In the genomic region with DNA sequence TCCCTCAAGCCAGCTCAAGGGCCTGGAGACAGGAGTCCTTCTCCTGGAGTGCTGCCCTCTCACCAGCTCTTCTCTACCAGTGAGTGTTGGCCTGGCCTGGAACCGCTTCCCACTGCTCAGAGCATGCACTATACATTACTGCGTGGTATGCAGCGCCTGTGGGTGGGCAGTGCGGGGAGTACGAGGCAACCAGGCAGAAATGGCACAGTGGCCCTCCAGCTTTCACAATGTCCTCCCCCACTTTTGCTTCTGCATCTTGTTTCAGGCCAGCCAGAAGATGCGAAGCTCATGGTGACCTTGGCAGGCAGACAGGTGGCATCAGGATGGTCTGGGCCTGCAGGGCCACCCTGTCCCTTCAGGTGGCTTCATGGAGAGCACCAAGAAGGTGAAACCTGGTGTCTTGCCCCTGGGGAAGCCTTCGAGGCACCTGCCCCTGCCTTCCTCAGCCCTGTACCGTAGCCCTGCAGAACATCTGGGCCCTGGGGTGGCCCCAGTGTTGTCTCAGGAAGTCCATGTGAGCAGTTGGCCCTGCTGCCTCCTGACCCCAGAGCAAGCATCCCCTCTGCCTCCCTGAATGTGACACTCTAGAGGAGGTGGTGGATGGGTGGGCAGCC, we compare ENCODE assay signal across 9 cellular contexts. TPM values are rescaled to one million over a fixed set of nuclear protein-coding genes. Genes with fewer than 3 reads are reported as not detected.
DNase-seq lines count a peak whose midpoint lies in the region; ATAC-seq and TF ChIP-seq lines count a peak whose summit lies in the region.
"Had no signal": no experiment of that assay in that cellular context is flagged by ENCODE, and none has a peak within 500 bp of the region (broad histone marks: within the 10 kb centered on the region; RNA-seq: fewer than 3 reads in every experiment).

No MANE protein-coding gene starts in this region.

- peaks cover 13% of the 10 kb centered on the region for H3K4me1 Mint-ChIP-seq in activated T-helper 17 cell treated with anti-CD3 and anti-CD28 coated beads, Interleukin-2, amount 50 U/mL, for 72 hours
- H3K4me1 Mint-ChIP-seq in natural killer cell, result peaks cover 37 to 76% of the 10 kb centered on the region in 2 donors

- peaks cover 18% of the 10 kb centered on the region for H3K27me3 ChIP-seq in BLaER1

- H3K9me3 Mint-ChIP-seq in activated T-helper 17 cell treated with anti-CD3 and anti-CD28 coated beads, Interleukin-2, amount 50 U/mL, for 72 hours, result no peaks in the 10 kb centered on the region
- no peaks in the 10 kb centered on the region for H3K9me3 Mint-ChIP-seq in natural killer cell

- peaks cover 83% of the 10 kb centered on the region for H3K4me1 ChIP-seq in BLaER1

- peak overlapping the region; percentile 28 for H3K4me3 Mint-ChIP-seq in activated T-helper 17 cell treated with anti-CD3 and anti-CD28 coated beads, Interleukin-2, amount 50 U/mL, for 72 hours
- H3K4me3 Mint-ChIP-seq in natural killer cell, result peak overlapping the region; percentile 81

- no peak overlapping the region for H3K27ac Mint-ChIP-seq in activated T-helper 17 cell treated with anti-CD3 and anti-CD28 coated beads, Interleukin-2, amount 50 U/mL, for 72 hours
- peak overlapping the region; percentile 83 to 88 for H3K27ac Mint-ChIP-seq in natural killer cell

- no peaks in the 10 kb centered on the region for H3K36me3 ChIP-seq in BLaER1

- ATAC-seq in GM19452 (IDR thresholded peaks at IDR 0.05; ENCODE audit: unreplicated experiment), result peak; percentile 22
- ATAC-seq in activated T-helper 17 cell treated with anti-CD3 and anti-CD28 coated beads, Interleukin-2, amount 50 U/mL, for 72 hours (replicated peaks), result no peak
- peak in 1 of 3 donors; percentile 25 for ATAC-seq in natural killer cell
- ATAC-seq in SK-N-SH treated with all-trans-retinoic acid at 6 μM for 48 hours, result no peak

- peak overlapping the region; percentile 42 for H3K4me3 ChIP-seq in BLaER1

- peaks cover 6% of the 10 kb centered on the region for H3K27me3 Mint-ChIP-seq in activated T-helper 17 cell treated with anti-CD3 and anti-CD28 coated beads, Interleukin-2, amount 50 U/mL, for 72 hours
- H3K27me3 Mint-ChIP-seq in natural killer cell (ENCODE audit: low read depth in 2 of 2), result no peaks in the 10 kb centered on the region

- H4K20me1 ChIP-seq in BLaER1, result no peaks in the 10 kb centered on the region

- DNase-seq in natural killer cell (no peak), NCI-H446 treated with DMSO at 0.1 percent for 48 hours (lab: John Stamatoyannopoulos, UW) (no peak), DMS 273 treated with DMSO at 0.1 percent for 48 hours (lab: John Stamatoyannopoulos, UW) (no peak), glomerular visceral epithelial cell (ENCODE audit: extremely low spot score) (no peak)
- DNase-seq: NCI-H1417 had no signal

- no peaks in the 10 kb centered on the region for H3K9me3 ChIP-seq in BLaER1

- peak overlapping the region; percentile 94 for H3K4me2 ChIP-seq in BLaER1

- H3K27ac ChIP-seq in BLaER1, result peak overlapping the region; percentile 97

- peak overlapping the region; percentile 78 for H3K9ac ChIP-seq in BLaER1

- TF ChIP-seq CTCF in natural killer cell (IDR thresholded peaks at IDR 0.05), result no peak

- intact Hi-C loops in natural killer cell (cut with micrococcal nuclease), result no loop called here

- no peaks in the 10 kb centered on the region for H3K36me3 Mint-ChIP-seq in activated T-helper 17 cell treated with anti-CD3 and anti-CD28 coated beads, Interleukin-2, amount 50 U/mL, for 72 hours (ENCODE audit: low read depth)
- H3K36me3 Mint-ChIP-seq in natural killer cell, result no peaks in the 10 kb centered on the region

TF ChIP-seq in SK-N-SH treated with all-trans-retinoic acid at 6 μM for 48 hours, 23 proteins besides CTCF, POLR2A, EP300 and RAD21:
- no peak for TF ChIP-seq ZFP3 (CRISPR knock-in tag; IDR thresholded peaks at IDR 0.05)
- TF ChIP-seq, protein P1, sequence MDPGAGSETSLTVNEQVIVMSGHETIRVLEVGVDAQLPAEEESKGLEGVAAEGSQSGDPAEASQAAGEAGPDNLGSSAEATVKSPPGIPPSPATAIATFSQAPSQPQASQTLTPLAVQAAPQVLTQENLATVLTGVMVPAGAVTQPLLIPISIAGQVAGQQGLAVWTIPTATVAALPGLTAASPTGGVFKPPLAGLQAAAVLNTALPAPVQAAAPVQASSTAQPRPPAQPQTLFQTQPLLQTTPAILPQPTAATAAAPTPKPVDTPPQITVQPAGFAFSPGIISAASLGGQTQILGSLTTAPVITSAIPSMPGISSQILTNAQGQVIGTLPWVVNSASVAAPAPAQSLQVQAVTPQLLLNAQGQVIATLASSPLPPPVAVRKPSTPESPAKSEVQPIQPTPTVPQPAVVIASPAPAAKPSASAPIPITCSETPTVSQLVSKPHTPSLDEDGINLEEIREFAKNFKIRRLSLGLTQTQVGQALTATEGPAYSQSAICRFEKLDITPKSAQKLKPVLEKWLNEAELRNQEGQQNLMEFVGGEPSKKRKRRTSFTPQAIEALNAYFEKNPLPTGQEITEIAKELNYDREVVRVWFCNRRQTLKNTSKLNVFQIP (CRISPR knock-in tag; IDR thresholded peaks at IDR 0.05; ENCODE audit: borderline replicate concordance, low read depth), result no peak
- no peak for TF ChIP-seq RARB (CRISPR knock-in tag; IDR thresholded peaks at IDR 0.05)
- no peak for TF ChIP-seq ZFP30 (CRISPR knock-in tag; IDR thresholded peaks at IDR 0.05)
- TF ChIP-seq, protein P2, sequence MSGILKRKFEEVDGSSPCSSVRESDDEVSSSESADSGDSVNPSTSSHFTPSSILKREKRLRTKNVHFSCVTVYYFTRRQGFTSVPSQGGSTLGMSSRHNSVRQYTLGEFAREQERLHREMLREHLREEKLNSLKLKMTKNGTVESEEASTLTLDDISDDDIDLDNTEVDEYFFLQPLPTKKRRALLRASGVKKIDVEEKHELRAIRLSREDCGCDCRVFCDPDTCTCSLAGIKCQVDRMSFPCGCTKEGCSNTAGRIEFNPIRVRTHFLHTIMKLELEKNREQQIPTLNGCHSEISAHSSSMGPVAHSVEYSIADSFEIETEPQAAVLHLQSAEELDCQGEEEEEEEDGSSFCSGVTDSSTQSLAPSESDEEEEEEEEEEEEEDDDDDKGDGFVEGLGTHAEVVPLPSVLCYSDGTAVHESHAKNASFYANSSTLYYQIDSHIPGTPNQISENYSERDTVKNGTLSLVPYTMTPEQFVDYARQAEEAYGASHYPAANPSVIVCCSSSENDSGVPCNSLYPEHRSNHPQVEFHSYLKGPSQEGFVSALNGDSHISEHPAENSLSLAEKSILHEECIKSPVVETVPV (CRISPR knock-in tag; IDR thresholded peaks at IDR 0.05), result no peak
- TF ChIP-seq, protein P3, sequence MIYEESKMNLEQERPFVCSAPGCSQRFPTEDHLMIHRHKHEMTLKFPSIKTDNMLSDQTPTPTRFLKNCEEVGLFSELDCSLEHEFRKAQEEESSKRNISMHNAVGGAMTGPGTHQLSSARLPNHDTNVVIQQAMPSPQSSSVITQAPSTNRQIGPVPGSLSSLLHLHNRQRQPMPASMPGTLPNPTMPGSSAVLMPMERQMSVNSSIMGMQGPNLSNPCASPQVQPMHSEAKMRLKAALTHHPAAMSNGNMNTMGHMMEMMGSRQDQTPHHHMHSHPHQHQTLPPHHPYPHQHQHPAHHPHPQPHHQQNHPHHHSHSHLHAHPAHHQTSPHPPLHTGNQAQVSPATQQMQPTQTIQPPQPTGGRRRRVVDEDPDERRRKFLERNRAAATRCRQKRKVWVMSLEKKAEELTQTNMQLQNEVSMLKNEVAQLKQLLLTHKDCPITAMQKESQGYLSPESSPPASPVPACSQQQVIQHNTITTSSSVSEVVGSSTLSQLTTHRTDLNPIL (CRISPR knock-in tag; IDR thresholded peaks at IDR 0.05; ENCODE audit: low read depth), result no peak
- TF ChIP-seq ISL1 (CRISPR knock-in tag; IDR thresholded peaks at IDR 0.05), result no peak
- TF ChIP-seq, protein P4, sequence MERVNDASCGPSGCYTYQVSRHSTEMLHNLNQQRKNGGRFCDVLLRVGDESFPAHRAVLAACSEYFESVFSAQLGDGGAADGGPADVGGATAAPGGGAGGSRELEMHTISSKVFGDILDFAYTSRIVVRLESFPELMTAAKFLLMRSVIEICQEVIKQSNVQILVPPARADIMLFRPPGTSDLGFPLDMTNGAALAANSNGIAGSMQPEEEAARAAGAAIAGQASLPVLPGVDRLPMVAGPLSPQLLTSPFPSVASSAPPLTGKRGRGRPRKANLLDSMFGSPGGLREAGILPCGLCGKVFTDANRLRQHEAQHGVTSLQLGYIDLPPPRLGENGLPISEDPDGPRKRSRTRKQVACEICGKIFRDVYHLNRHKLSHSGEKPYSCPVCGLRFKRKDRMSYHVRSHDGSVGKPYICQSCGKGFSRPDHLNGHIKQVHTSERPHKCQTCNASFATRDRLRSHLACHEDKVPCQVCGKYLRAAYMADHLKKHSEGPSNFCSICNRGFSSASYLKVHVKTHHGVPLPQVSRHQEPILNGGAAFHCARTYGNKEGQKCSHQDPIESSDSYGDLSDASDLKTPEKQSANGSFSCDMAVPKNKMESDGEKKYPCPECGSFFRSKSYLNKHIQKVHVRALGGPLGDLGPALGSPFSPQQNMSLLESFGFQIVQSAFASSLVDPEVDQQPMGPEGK (CRISPR knock-in tag; IDR thresholded peaks at IDR 0.05; ENCODE audit: borderline replicate concordance), result no peak
- no peak for TF ChIP-seq TCF4 (CRISPR knock-in tag; IDR thresholded peaks at IDR 0.05; ENCODE audit: borderline replicate concordance)
- TF ChIP-seq CSDC2 (CRISPR knock-in tag; IDR thresholded peaks at IDR 0.05), result no peak
- TF ChIP-seq ZNF8 (CRISPR knock-in tag; IDR thresholded peaks at IDR 0.05), result no peak
- TF ChIP-seq TOX (CRISPR knock-in tag; IDR thresholded peaks at IDR 0.05; ENCODE audit: borderline replicate concordance), result no peak
- TF ChIP-seq ZC3H10 (CRISPR knock-in tag; IDR thresholded peaks at IDR 0.05), result no peak
- no peak for TF ChIP-seq BACH2 (CRISPR knock-in tag; IDR thresholded peaks at IDR 0.05; ENCODE audit: borderline replicate concordance)
- TF ChIP-seq ZNF565 (CRISPR knock-in tag; conservative IDR thresholded peaks at IDR 0.05; ENCODE audit: low read depth), result no peak
- no peak for TF ChIP-seq GLIS3 (CRISPR knock-in tag; IDR thresholded peaks at IDR 0.05)

RNA-seq across cellular contexts. Expression of a gene that starts 35.8 kb away (rescaled TPM):
- total RNA-seq in activated T-helper 17 cell treated with anti-CD3 and anti-CD28 coated beads, Interleukin-2, amount 50 U/mL, for 72 hours, result 1 to 10 TPM; 2.1 to 2.5 TPM
- 10 to 100 TPM in 2 of 3 donors, 1 to 10 TPM in 1; 9.3 to 12.9 (median 10.9) TPM for total RNA-seq in natural killer cell
